In genomic region chr10:87867453-87867852, GRCh38 we compare ENCODE assay signal across 10 cellular contexts. TPM values are rescaled to one million over a fixed set of nuclear protein-coding genes. Genes with fewer than 3 reads are reported as not detected.
A peak's percentile ranks its signal among the peaks of the same experiment; 100 is the strongest.
DNase-seq lines count a peak whose midpoint lies in the region; ATAC-seq and TF ChIP-seq lines count a peak whose summit lies in the region.
"Had no signal": no experiment of that assay in that cellular context is flagged by ENCODE, and none has a peak within 500 bp of the region (broad histone marks: within the 10 kb centered on the region; RNA-seq: fewer than 3 reads in every experiment).

No MANE protein-coding gene starts in this region.

- POLR2A ChIA-PET in CD8-positive, alpha-beta T cell (lab: Charles Lee): no interaction called here

- no peaks in the 10 kb centered on the region for H3K27me3 ChIP-seq in CD8-positive, alpha-beta T cell (ENCODE audit: insufficient read depth, low read length)
- no peaks in the 10 kb centered on the region for H3K27me3 ChIP-seq in OCI-LY3 (ENCODE audit: low read depth, low read length)
- no peaks in the 10 kb centered on the region for H3K27me3 ChIP-seq in endodermal cell (ENCODE audit: control insufficient read depth, insufficient read depth, low read length, poor library complexity, severe bottlenecking)

- CTCF ChIA-PET in CD8-positive, alpha-beta T cell (lab: Charles Lee): no interaction called here

- H2AFZ ChIP-seq in OCI-LY3 (ENCODE audit: low read depth, low read length): no peak overlapping the region

- no peak for DNase-seq in CD8-positive, alpha-beta T cell
- DNase-seq in endodermal cell (no peak), osteocyte (ENCODE audit: extremely low spot score, unreplicated experiment) (no peak), SHP77 (lab: John Stamatoyannopoulos, UW) (no peak), H4 (ENCODE audit: low spot score) (no peak), AG20443 (ENCODE audit: low spot score) (no peak)
- no peak for DNase-seq in activated effector memory CD4-positive, alpha-beta T cell treated with anti-CD3 and anti-CD28 coated beads, Interleukin-2, amount 50 U/mL, for 16 hours
- DNase-seq: caudate nucleus, NCI-H2171 had no signal

- H3K4me3 Mint-ChIP-seq in CD8-positive, alpha-beta T cell: peak overlapping the region; percentile 99
- peak overlapping the region; percentile 90 for H3K4me3 Mint-ChIP-seq in endodermal cell
- H3K4me3 Mint-ChIP-seq in osteocyte (ENCODE audit: unreplicated experiment): peak overlapping the region; percentile 95

- peaks cover 21% of the 10 kb centered on the region for H3K4me1 ChIP-seq in CD8-positive, alpha-beta T cell (ENCODE audit: insufficient read depth, low read length)
- H3K4me1 ChIP-seq in OCI-LY3 (ENCODE audit: low read length) (peaks cover 21% of the 10 kb centered on the region), endodermal cell (ENCODE audit: control insufficient read depth, insufficient read depth, low read length) (peaks cover 9% of the 10 kb centered on the region)

- intact Hi-C loops in CD8-positive, alpha-beta T cell (cut with DNase I, micrococcal nuclease): loop anchor here in 1 of 2 experiments (1.0 to 10.0 kb wide), 3 partner anchors 8 to 1127 kb away; partner anchors contain the start of gene FAS

- no peak overlapping the region for H3K27ac Mint-ChIP-seq in CD8-positive, alpha-beta T cell
- H3K27ac Mint-ChIP-seq in endodermal cell (no peak overlapping the region), osteocyte (ENCODE audit: unreplicated experiment) (peak overlapping the region; percentile 77)

- peaks cover 59% of the 10 kb centered on the region for H3K4me1 Mint-ChIP-seq in CD8-positive, alpha-beta T cell (ENCODE audit: low read depth)
- H3K4me1 Mint-ChIP-seq in endodermal cell (peaks cover 29% of the 10 kb centered on the region), osteocyte (ENCODE audit: unreplicated experiment) (peaks cover 48% of the 10 kb centered on the region)

- H3K79me2 ChIP-seq in OCI-LY3 (ENCODE audit: low read length): peaks cover 96% of the 10 kb centered on the region

- no peak for TF ChIP-seq CTCF in CD8-positive, alpha-beta T cell (IDR thresholded peaks at IDR 0.05)
- no peak for TF ChIP-seq CTCF in OCI-LY3 (IDR thresholded peaks at IDR 0.05; ENCODE audit: low read depth, low read length)
- no peak for TF ChIP-seq CTCF in endodermal cell (conservative IDR thresholded peaks at IDR 0.05)
- TF ChIP-seq CTCF in osteocyte (IDR thresholded peaks at IDR 0.05): no peak

- no peak for ATAC-seq in CD8-positive, alpha-beta T cell

- peaks cover 67% of the 10 kb centered on the region for H4K20me1 ChIP-seq in OCI-LY3 (ENCODE audit: insufficient read depth, low read length)

- peak overlapping the region; percentile 91; the same call in 1 of the 2 replicates for H3K9ac ChIP-seq in OCI-LY3 (ENCODE audit: low read length)
- no peak overlapping the region for H3K9ac ChIP-seq in endodermal cell (ENCODE audit: extremely low read depth, low read length, poor library complexity, severe bottlenecking)

- H3K9me3 Mint-ChIP-seq in CD8-positive, alpha-beta T cell: no peaks in the 10 kb centered on the region
- H3K9me3 Mint-ChIP-seq in endodermal cell (no peaks in the 10 kb centered on the region), osteocyte (ENCODE audit: unreplicated experiment) (no peaks in the 10 kb centered on the region)

- no peaks in the 10 kb centered on the region for H3K9me3 ChIP-seq in CD8-positive, alpha-beta T cell (ENCODE audit: low read length)
- no peaks in the 10 kb centered on the region for H3K9me3 ChIP-seq in OCI-LY3 (ENCODE audit: insufficient read depth, low read length)
- H3K9me3 ChIP-seq in endodermal cell (ENCODE audit: control insufficient read depth, low read length): no peaks in the 10 kb centered on the region

- peaks cover 47% of the 10 kb centered on the region for H3K36me3 Mint-ChIP-seq in CD8-positive, alpha-beta T cell
- H3K36me3 Mint-ChIP-seq in endodermal cell (ENCODE audit: low read depth): peaks cover 6% of the 10 kb centered on the region
- H3K36me3 Mint-ChIP-seq in osteocyte (ENCODE audit: unreplicated experiment): peaks cover 6% of the 10 kb centered on the region

- no peak overlapping the region for H3K27ac ChIP-seq in CD8-positive, alpha-beta T cell (ENCODE audit: low read depth, low read length)
- H3K27ac ChIP-seq in OCI-LY3 (ENCODE audit: low read length) (no peak overlapping the region), endodermal cell (ENCODE audit: low read depth, low read length) (no peak overlapping the region)

- no peaks in the 10 kb centered on the region for H3K27me3 Mint-ChIP-seq in CD8-positive, alpha-beta T cell (ENCODE audit: low read depth)
- H3K27me3 Mint-ChIP-seq in endodermal cell (ENCODE audit: insufficient read depth) (no peaks in the 10 kb centered on the region), osteocyte (ENCODE audit: unreplicated experiment) (no peaks in the 10 kb centered on the region)

- peak overlapping the region; percentile 85 for H3K4me2 ChIP-seq in OCI-LY3 (ENCODE audit: low read length)

- peak overlapping the region; percentile 62 for H3K4me3 ChIP-seq in CD8-positive, alpha-beta T cell (ENCODE audit: low read depth, low read length)
- H3K4me3 ChIP-seq in OCI-LY3 (ENCODE audit: low read length) (peak overlapping the region; percentile 96), endodermal cell (ENCODE audit: low read length) (peak overlapping the region; percentile 95)

- no peaks in the 10 kb centered on the region for H3K36me3 ChIP-seq in CD8-positive, alpha-beta T cell (ENCODE audit: insufficient read depth, low read length)
- H3K36me3 ChIP-seq in OCI-LY3 (replicated peaks; ENCODE audit: low read depth, low read length) (peaks cover 16% of the 10 kb centered on the region), endodermal cell (ENCODE audit: control insufficient read depth, insufficient read depth, low read length) (peaks cover 4% of the 10 kb centered on the region)

RNA-seq across cellular contexts. Expression of gene PTEN, which starts 4.0 kb away (rescaled TPM):
- 10 to 100 TPM; 57.5 to 66.1 TPM for total RNA-seq in CD8-positive, alpha-beta T cell
- total RNA-seq in endodermal cell: 10 to 100 TPM; 41.7 to 45.0 TPM
- 43.7 TPM for polyA plus RNA-seq in endodermal cell (2013, experiment 1 of 2)
- 40.6 TPM for polyA plus RNA-seq in endodermal cell (2013, experiment 2 of 2)
- 67.6 and 69.3 TPM in 2 replicates for total RNA-seq in osteocyte
- not detected in 2 replicates for total RNA-seq in H4 (2014; rRNA removed; shearing (Covaris generic))

RNA-seq across cellular contexts. Expression of gene KLLN, which starts 4.1 kb away (rescaled TPM):
- total RNA-seq in CD8-positive, alpha-beta T cell: under 1 TPM; 0.38 to 0.42 TPM
- total RNA-seq in endodermal cell: under 1 TPM; 0.49 to 0.51 TPM
- polyA plus RNA-seq in endodermal cell (2013, experiment 1 of 2): 0.78 TPM
- polyA plus RNA-seq in endodermal cell (2013, experiment 2 of 2): 0.91 TPM
- 0.39 and 0.46 TPM in 2 replicates for total RNA-seq in osteocyte
- total RNA-seq in H4 (2014; rRNA removed; shearing (Covaris generic)): not detected in 2 replicates

RNA-seq across cellular contexts. Expression of gene ATAD1, which starts 49.4 kb away (rescaled TPM):
- total RNA-seq in CD8-positive, alpha-beta T cell: 10 to 100 TPM; 36.9 to 39.0 TPM
- total RNA-seq in endodermal cell (10 to 100 TPM; 55.4 to 68.0 TPM), osteocyte (61.1 and 63.2 TPM in 2 replicates)
- 47.6 TPM for polyA plus RNA-seq in endodermal cell (2013, experiment 1 of 2)
- 44.3 TPM for polyA plus RNA-seq in endodermal cell (2013, experiment 2 of 2)
- 0.81 TPM in 1 of 2 replicates, not detected in the other for total RNA-seq in H4 (2014; rRNA removed; shearing (Covaris generic))

Comparison
In these comparisons a context has a peak if more than half of its experiments do, and no peak if none do; other contexts are left out.
1. RNA of gene PTEN, which starts 4.0 kb away (total RNA-seq): 67.6 to 69.3 TPM in osteocyte, 57.5 to 66.1 TPM in CD8-positive, alpha-beta T cell and 41.7 to 45.0 TPM in endodermal cell; not detected in H4; every median in the first group is over 10 times any median in the second.
2. RNA of gene ATAD1, which starts 49.4 kb away (total RNA-seq): 55.4 to 68.0 TPM in endodermal cell, 61.1 to 63.2 TPM in osteocyte and 36.9 to 39.0 TPM in CD8-positive, alpha-beta T cell; 0.81 TPM in H4; every median in the first group is over 10 times any median in the second.
3. Peak in every context shown above with its lines, with median percentiles within 50 percentile points of each other: H3K4me3 ChIP-seq and H3K4me3 Mint-ChIP-seq.